ENCODE assay signal across 8 cellular contexts in the genomic region with DNA sequence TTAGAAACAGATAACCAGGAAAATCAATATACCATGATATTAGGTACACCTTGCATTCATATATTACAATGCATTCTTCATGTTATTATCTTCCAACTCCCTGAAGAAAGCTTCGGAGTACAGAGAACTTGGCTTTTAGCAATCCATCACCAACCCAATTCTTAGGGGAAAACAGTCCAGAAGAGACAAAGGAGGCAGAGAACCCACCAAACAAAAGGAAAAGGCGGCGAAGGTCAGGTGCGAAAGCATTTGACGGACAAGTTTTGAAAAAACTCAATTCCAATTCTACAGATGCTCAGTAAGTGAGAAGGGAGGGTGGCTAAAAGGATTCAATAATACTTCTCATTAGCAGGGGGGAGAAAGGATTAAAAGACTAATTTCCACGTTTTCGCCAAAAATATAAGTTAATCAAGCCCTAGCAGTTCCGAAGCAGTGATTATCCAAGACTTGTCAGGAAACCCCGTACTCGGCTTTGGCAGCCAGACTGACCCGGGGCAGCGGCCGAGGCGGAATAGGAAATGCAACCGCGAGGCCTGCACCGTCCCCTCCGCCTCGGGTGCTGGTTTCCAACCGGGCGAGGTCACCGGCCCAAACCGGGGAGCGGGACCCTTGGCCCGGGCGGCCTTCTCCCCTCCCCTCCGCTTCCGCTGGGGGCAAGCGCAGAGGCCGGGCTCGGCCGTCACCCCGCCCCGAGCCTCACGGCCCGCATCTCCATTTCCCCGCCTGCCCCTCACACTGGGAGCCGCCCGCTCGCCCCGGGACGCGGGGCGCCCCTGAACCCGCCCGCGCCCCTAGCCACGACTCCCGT. TPM values are rescaled to one million over a fixed set of nuclear protein-coding genes. Genes with fewer than 3 reads are reported as not detected.
DNase-seq lines count a peak whose midpoint lies in the region; ATAC-seq and TF ChIP-seq lines count a peak whose summit lies in the region.

No MANE protein-coding gene starts in this region.

- no peaks in the 10 kb centered on the region for H3K36me3 ChIP-seq in kidney epithelial cell (ENCODE audit: control insufficient read depth, insufficient read depth, low read length)

- TF ChIP-seq CTCF in kidney epithelial cell (IDR thresholded peaks at IDR 0.05; ENCODE audit: insufficient read depth, low read length, poor library complexity, severe bottlenecking), result no peak

- no peaks in the 10 kb centered on the region for H3K27me3 ChIP-seq in kidney epithelial cell (ENCODE audit: control insufficient read depth, insufficient read depth, low read length)

- peak overlapping the region; percentile 93 for H3K27ac ChIP-seq in caudate nucleus (ENCODE audit: low read depth, low read length)

- DNase-seq in C1 segment of cervical spinal cord (lab: John Stamatoyannopoulos, UW) (peak in 9 of 14 donors; percentile 34 to 80 (median 61)), T-helper 9 cell (peak; percentile 27), caudate nucleus (lab: John Stamatoyannopoulos, UW) (peak in 30 of 61 donors; percentile 4 to 71 (median 46)), kidney epithelial cell (ENCODE audit: low read depth) (no peak), kidney glomerular epithelial cell (lab: John Stamatoyannopoulos, UW) (no peak)
- peak; percentile 18 for DNase-seq in stimulated activated CD4-positive, alpha-beta T cell treated with anti-CD3 and anti-CD28 coated beads, Interleukin-1b, Interleukin-23, amount 100 ng/mL, for 48 hours

- ATAC-seq in GM19438 (IDR thresholded peaks at IDR 0.05; ENCODE audit: low read depth, unreplicated experiment) (peak; percentile 26), HG03558 (IDR thresholded peaks at IDR 0.05; ENCODE audit: extremely low read depth, unreplicated experiment) (peak; percentile 4)

- peak overlapping the region; percentile 97 for H3K4me3 ChIP-seq in kidney epithelial cell (ENCODE audit: low read depth, low read length)

RNA-seq across cellular contexts. Expression of gene GDI2, which starts 0.7 kb away (rescaled TPM):
- total RNA-seq in kidney epithelial cell, result 328 and 358 TPM in 2 replicates

Comparison
In these comparisons a context has a peak if more than half of its experiments do, and no peak if none do; other contexts are left out.
1. DNase-seq: peak in C1 segment of cervical spinal cord (9 of 14), T-helper 9 cell (single experiment) and stimulated activated CD4-positive, alpha-beta T cell treated with anti-CD3 and anti-CD28 coated beads, Interleukin-1b, Interleukin-23, amount 100 ng/mL, for 48 hours (single experiment); none in kidney epithelial cell (single experiment) and kidney glomerular epithelial cell (single experiment).